1 cellular context compared by ENCODE assay signal in genomic region chr20:62061851-62062418, GRCh38.
TF ChIP-seq lines count a peak whose summit lies in the region.

No MANE protein-coding gene starts in this region.

TF ChIP-seq in WTC11, 78 proteins besides CTCF, POLR2A, EP300 and RAD21 (continued from another document):
- TF ChIP-seq IRF1 (CRISPR knock-in tag; IDR thresholded peaks at IDR 0.05), result no peak
- TF ChIP-seq NFE2L1 (CRISPR knock-in tag; IDR thresholded peaks at IDR 0.05), result no peak
- no peak for TF ChIP-seq SP1 (CRISPR knock-in tag; conservative IDR thresholded peaks at IDR 0.05)
- no peak for TF ChIP-seq KAT7 (CRISPR knock-in tag; IDR thresholded peaks at IDR 0.05; ENCODE audit: borderline replicate concordance)
